9 cellular contexts compared by ENCODE assay signal in genomic region chr1:213989740-213990472, GRCh38. TPM values are rescaled to one million over a fixed set of nuclear protein-coding genes. Genes with fewer than 3 reads are reported as not detected.
DNase-seq lines count a peak whose midpoint lies in the region; ATAC-seq and TF ChIP-seq lines count a peak whose summit lies in the region.
"Had no signal": no experiment of that assay in that cellular context is flagged by ENCODE, and none has a peak within 500 bp of the region (broad histone marks: within the 10 kb centered on the region; RNA-seq: fewer than 3 reads in every experiment).

No MANE protein-coding gene starts in this region.

- H3K36me3 ChIP-seq in transverse colon (no peaks in the 10 kb centered on the region), MG63 (no peaks in the 10 kb centered on the region)

- peaks cover 68% of the 10 kb centered on the region for H3K27me3 Mint-ChIP-seq in activated naive CD4-positive, alpha-beta T cell treated with anti-CD3 and anti-CD28 coated beads, Interleukin-2, amount 10 ng/mL, durations not matched to agents 7 days and 5 days

- H3K4me3 ChIP-seq in transverse colon (peak overlapping the region in 3 of 4 donors; percentile 47 to 70 (median 63)), MG63 (no peak overlapping the region)

- in situ Hi-C loops in transverse colon (cut with MboI; ENCODE audit: low pct_ligation_motif_present in 1 of 4, low pct_unique_long_range_greater_than_20kb in 1 of 4, low sequenced_read_pairs in 3 of 4), result no loop called here

- ATAC-seq in activated naive CD4-positive, alpha-beta T cell treated with anti-CD3 and anti-CD28 coated beads, Interleukin-2, amount 50 U/mL, for 72 hours, result no peak
- no peak for ATAC-seq in GM18868 (IDR thresholded peaks at IDR 0.05; ENCODE audit: unreplicated experiment)
- ATAC-seq: activated CD4-positive, CD25-positive, alpha-beta regulatory T cell treated with anti-CD3 and anti-CD28 coated beads, Interleukin-2, amount 50 U/mL, for 24 hours had no signal

- no peak for DNase-seq in activated naive CD4-positive, alpha-beta T cell treated with anti-CD3 and anti-CD28 coated beads, Interleukin-2, amount 10 ng/mL, durations not matched to agents 7 days and 5 days
- no peak for DNase-seq in activated naive CD4-positive, alpha-beta T cell treated with anti-CD3 and anti-CD28 coated beads, Interleukin-2, amount 50 U/mL, for 72 hours (ENCODE audit: low spot score in 2 of 2)
- DNase-seq in SHP77 treated with DMSO at 0.1 percent for 48 hours (lab: John Stamatoyannopoulos, UW), result peak; percentile 72
- DNase-seq in transverse colon, result peak; percentile 35
- DNase-seq in head of caudate nucleus, result no peak
- no peak for DNase-seq in MG63

- H3K9me3 ChIP-seq in transverse colon (no peaks in the 10 kb centered on the region), MG63 (no peaks in the 10 kb centered on the region)

- peaks cover 12 to 33% (median 21%) of the 10 kb centered on the region in 4 donors for H3K4me1 ChIP-seq in transverse colon

- peak overlapping the region; percentile 82 for H3K4me3 Mint-ChIP-seq in activated naive CD4-positive, alpha-beta T cell treated with anti-CD3 and anti-CD28 coated beads, Interleukin-2, amount 10 ng/mL, durations not matched to agents 7 days and 5 days

- H3K27ac ChIP-seq in layer of hippocampus (ENCODE audit: low read depth, low read length) (peak overlapping the region; percentile 83), transverse colon (peak overlapping the region in 3 of 4 donors; percentile 87 to 89 (median 89))

- no peaks in the 10 kb centered on the region for H3K9me3 Mint-ChIP-seq in activated naive CD4-positive, alpha-beta T cell treated with anti-CD3 and anti-CD28 coated beads, Interleukin-2, amount 10 ng/mL, durations not matched to agents 7 days and 5 days
- no peaks in the 10 kb centered on the region for H3K9me3 Mint-ChIP-seq in activated naive CD4-positive, alpha-beta T cell treated with anti-CD3 and anti-CD28 coated beads, Interleukin-2, amount 50 U/mL, for 72 hours

- TF ChIP-seq EP300 in transverse colon (IDR thresholded peaks at IDR 0.05; ENCODE audit: low read depth), result no peak

- 13 to 24% methylated on average over 4 to 5 of the region's 5 CpGs for WGBS in transverse colon (ENCODE audit: low coverage in 1 of 2), 2 donors

- H3K27ac Mint-ChIP-seq in activated naive CD4-positive, alpha-beta T cell treated with anti-CD3 and anti-CD28 coated beads, Interleukin-2, amount 10 ng/mL, durations not matched to agents 7 days and 5 days, result no peak overlapping the region
- H3K27ac Mint-ChIP-seq in activated naive CD4-positive, alpha-beta T cell treated with anti-CD3 and anti-CD28 coated beads, Interleukin-2, amount 50 U/mL, for 72 hours, result no peak overlapping the region

- intact Hi-C loops in transverse colon (cut with DNase I; ENCODE audit: low total_unique reads), result no loop called here
- intact Hi-C loops in head of caudate nucleus (cut with DNase I), result loop anchor here (10.0 kb wide), 1 partner anchor 105 kb away; no protein-coding TSS in a partner anchor

- TF ChIP-seq POLR2A in transverse colon (IDR thresholded peaks at IDR 0.05), result no peak

- TF ChIP-seq CTCF in transverse colon (IDR thresholded peaks at IDR 0.05), result no peak

- H3K4me1 Mint-ChIP-seq in activated naive CD4-positive, alpha-beta T cell treated with anti-CD3 and anti-CD28 coated beads, Interleukin-2, amount 10 ng/mL, durations not matched to agents 7 days and 5 days, result peaks cover 39% of the 10 kb centered on the region

- CTCF ChIA-PET in activated naive CD4-positive, alpha-beta T cell treated with anti-CD3 and anti-CD28 coated beads, Interleukin-2, amount 10 ng/mL, durations not matched to agents 7 days and 5 days (lab: Charles Lee), result no interaction called here

- H3K36me3 Mint-ChIP-seq in activated naive CD4-positive, alpha-beta T cell treated with anti-CD3 and anti-CD28 coated beads, Interleukin-2, amount 10 ng/mL, durations not matched to agents 7 days and 5 days, result peaks cover 6% of the 10 kb centered on the region
- peaks cover 8% of the 10 kb centered on the region in 2 donors for H3K36me3 Mint-ChIP-seq in activated naive CD4-positive, alpha-beta T cell treated with anti-CD3 and anti-CD28 coated beads, Interleukin-2, amount 50 U/mL, for 72 hours

- H3K27me3 ChIP-seq in layer of hippocampus (ENCODE audit: control insufficient read depth, insufficient read depth, low read length) (no peaks in the 10 kb centered on the region), transverse colon (peaks cover 75% of the 10 kb centered on the region), MG63 (peaks cover 82% of the 10 kb centered on the region)

RNA-seq across cellular contexts. Expression of gene PROX1, which starts 2.1 kb away (rescaled TPM):
- total RNA-seq in activated naive CD4-positive, alpha-beta T cell treated with anti-CD3 and anti-CD28 coated beads, Interleukin-2, amount 50 U/mL, for 72 hours, result under 1 TPM; 0.08 to 0.34 TPM
- 10 to 100 TPM in 1 of 4 donors, 1 to 10 TPM in 3; 3.4 to 16.1 (median 8.0) TPM for total RNA-seq in transverse colon
- total RNA-seq in MG63 (2014; rRNA removed; shearing (Covaris generic); ENCODE audit: low replicate concordance), result not detected in 2 replicates

Comparison
In these comparisons a context has a peak if more than half of its experiments do, and no peak if none do; other contexts are left out.
1. DNase-seq: peak in SHP77 treated with DMSO at 0.1 percent for 48 hours (single experiment) and transverse colon (single experiment); none in activated naive CD4-positive, alpha-beta T cell treated with anti-CD3 and anti-CD28 coated beads, Interleukin-2, amount 10 ng/mL, durations not matched to agents 7 days and 5 days (single experiment), activated naive CD4-positive, alpha-beta T cell treated with anti-CD3 and anti-CD28 coated beads, Interleukin-2, amount 50 U/mL, for 72 hours (0 of 2), head of caudate nucleus (0 of 42) and MG63 (single experiment).